Comparison of ENCODE assay signal across 8 cellular contexts in genomic region chr2:102005989-102006885, GRCh38. TPM values are rescaled to one million over a fixed set of nuclear protein-coding genes. Genes with fewer than 3 reads are reported as not detected.
DNase-seq lines count a peak whose midpoint lies in the region; TF ChIP-seq lines count a peak whose summit lies in the region.

No MANE protein-coding gene starts in this region.

- peaks cover 8% of the 10 kb centered on the region for H3K27me3 ChIP-seq in NT2/D1 (ENCODE audit: insufficient read depth, insufficient read length)

- H3K9me3 Mint-ChIP-seq in MCF 10A (ENCODE audit: unreplicated experiment): no peaks in the 10 kb centered on the region

- POLR2A ChIA-PET in MCF 10A (lab: Yijun Ruan, JAX): interaction anchor here (0.5 to 1.2 kb wide), 3 partner anchors 86 to 234 kb away, joined by 4 to 5 read pairs (median 4); no protein-coding TSS in a partner anchor

- no peaks in the 10 kb centered on the region for H3K36me3 ChIP-seq in NT2/D1 (ENCODE audit: insufficient read depth, insufficient read length, low read length)

- no TSS peak for BruUV-seq in MCF 10A (replicated peaks; lab: Mats Ljungman, UMichigan)

- no peak overlapping the region for H3K9ac ChIP-seq in NT2/D1 (ENCODE audit: insufficient read length, low read depth)

- H3K27ac Mint-ChIP-seq in MCF 10A (ENCODE audit: low read depth, unreplicated experiment): no peak overlapping the region

- H3K36me3 Mint-ChIP-seq in MCF 10A (ENCODE audit: insufficient read depth, unreplicated experiment): no peaks in the 10 kb centered on the region

- H3K4me1 ChIP-seq in NT2/D1 (ENCODE audit: insufficient read depth, insufficient read length): peaks cover 3% of the 10 kb centered on the region

- peak; percentile 54 for DNase-seq in DMS53 treated with DMSO at 0.1 percent for 48 hours (lab: John Stamatoyannopoulos, UW; ENCODE audit: unreplicated experiment)
- DNase-seq in H4 (ENCODE audit: low spot score): peak; percentile 50
- peak; percentile 50 for DNase-seq in NT2/D1 (ENCODE audit: low read depth, low spot score)
- peak; percentile 71 for DNase-seq in MCF 10A (ENCODE audit: unreplicated experiment)
- peak; percentile 33 for DNase-seq in kidney tubule cell (ENCODE audit: low spot score)
- DNase-seq in superior temporal gyrus (ENCODE audit: extremely low spot score): peak; percentile 63
- no peak for DNase-seq in NCI-H2107 treated with DMSO at 0.1 percent for 48 hours (lab: John Stamatoyannopoulos, UW; ENCODE audit: unreplicated experiment)
- DNase-seq in OCI-M2 (lab: John Stamatoyannopoulos, UW; ENCODE audit: unreplicated experiment): no peak

- TF ChIP-seq CTCF in MCF 10A (IDR thresholded peaks at IDR 0.05; ENCODE audit: unreplicated experiment): peak; percentile 56

- intact Hi-C loops in MCF 10A (cut with micrococcal nuclease): loop anchor here (1.0 to 5.0 kb wide), 3 partner anchors 234 to 441 kb away; partner anchors contain the start of gene IL18R1

- CTCF ChIA-PET in MCF 10A (lab: Yijun Ruan, JAX): interaction anchor here (0.6 to 4.4 kb wide), 36 partner anchors 8 to 1800 kb away, joined by 3 to 38 read pairs (median 4); no protein-coding TSS in a partner anchor

- no peak overlapping the region for H3K4me3 ChIP-seq in NT2/D1 (ENCODE audit: insufficient read length, low read depth)

- no peak overlapping the region for H3K4me3 Mint-ChIP-seq in MCF 10A (ENCODE audit: unreplicated experiment)

- H3K4me1 Mint-ChIP-seq in MCF 10A (ENCODE audit: insufficient read depth, unreplicated experiment): no peaks in the 10 kb centered on the region

- no peaks in the 10 kb centered on the region for H3K9me3 ChIP-seq in NT2/D1 (ENCODE audit: insufficient read depth, low read length)

- no peaks in the 10 kb centered on the region for H3K27me3 Mint-ChIP-seq in MCF 10A (ENCODE audit: insufficient read depth, unreplicated experiment)

RNA-seq across cellular contexts. Expression of gene IL1R2, which starts 14.5 kb away (rescaled TPM):
- total RNA-seq in H4 (2014; rRNA removed; shearing (Covaris generic)): 0.70 and 3.3 TPM in 2 replicates
- total RNA-seq in MCF 10A (2022): not detected in 2 replicates

Comparison
In these comparisons a context has a peak if more than half of its experiments do, and no peak if none do; other contexts are left out.
1. DNase-seq: peak in DMS53 treated with DMSO at 0.1 percent for 48 hours (single experiment), H4 (single experiment), NT2/D1 (single experiment), MCF 10A (single experiment), kidney tubule cell (single experiment) and superior temporal gyrus (single experiment); none in NCI-H2107 treated with DMSO at 0.1 percent for 48 hours (single experiment) and OCI-M2 (single experiment).